1 cellular context compared by ENCODE assay signal in genomic region chr6:6678811-6679210, GRCh38.
TF ChIP-seq lines count a peak whose summit lies in the region.

No MANE protein-coding gene starts in this region.

TF ChIP-seq in WTC11, 78 proteins besides CTCF, POLR2A, EP300 and RAD21 (continued from another document):
- TF ChIP-seq, protein P1, sequence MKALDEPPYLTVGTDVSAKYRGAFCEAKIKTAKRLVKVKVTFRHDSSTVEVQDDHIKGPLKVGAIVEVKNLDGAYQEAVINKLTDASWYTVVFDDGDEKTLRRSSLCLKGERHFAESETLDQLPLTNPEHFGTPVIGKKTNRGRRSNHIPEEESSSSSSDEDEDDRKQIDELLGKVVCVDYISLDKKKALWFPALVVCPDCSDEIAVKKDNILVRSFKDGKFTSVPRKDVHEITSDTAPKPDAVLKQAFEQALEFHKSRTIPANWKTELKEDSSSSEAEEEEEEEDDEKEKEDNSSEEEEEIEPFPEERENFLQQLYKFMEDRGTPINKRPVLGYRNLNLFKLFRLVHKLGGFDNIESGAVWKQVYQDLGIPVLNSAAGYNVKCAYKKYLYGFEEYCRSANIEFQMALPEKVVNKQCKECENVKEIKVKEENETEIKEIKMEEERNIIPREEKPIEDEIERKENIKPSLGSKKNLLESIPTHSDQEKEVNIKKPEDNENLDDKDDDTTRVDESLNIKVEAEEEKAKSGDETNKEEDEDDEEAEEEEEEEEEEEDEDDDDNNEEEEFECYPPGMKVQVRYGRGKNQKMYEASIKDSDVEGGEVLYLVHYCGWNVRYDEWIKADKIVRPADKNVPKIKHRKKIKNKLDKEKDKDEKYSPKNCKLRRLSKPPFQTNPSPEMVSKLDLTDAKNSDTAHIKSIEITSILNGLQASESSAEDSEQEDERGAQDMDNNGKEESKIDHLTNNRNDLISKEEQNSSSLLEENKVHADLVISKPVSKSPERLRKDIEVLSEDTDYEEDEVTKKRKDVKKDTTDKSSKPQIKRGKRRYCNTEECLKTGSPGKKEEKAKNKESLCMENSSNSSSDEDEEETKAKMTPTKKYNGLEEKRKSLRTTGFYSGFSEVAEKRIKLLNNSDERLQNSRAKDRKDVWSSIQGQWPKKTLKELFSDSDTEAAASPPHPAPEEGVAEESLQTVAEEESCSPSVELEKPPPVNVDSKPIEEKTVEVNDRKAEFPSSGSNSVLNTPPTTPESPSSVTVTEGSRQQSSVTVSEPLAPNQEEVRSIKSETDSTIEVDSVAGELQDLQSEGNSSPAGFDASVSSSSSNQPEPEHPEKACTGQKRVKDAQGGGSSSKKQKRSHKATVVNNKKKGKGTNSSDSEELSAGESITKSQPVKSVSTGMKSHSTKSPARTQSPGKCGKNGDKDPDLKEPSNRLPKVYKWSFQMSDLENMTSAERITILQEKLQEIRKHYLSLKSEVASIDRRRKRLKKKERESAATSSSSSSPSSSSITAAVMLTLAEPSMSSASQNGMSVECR (CRISPR knock-in tag; IDR thresholded peaks at IDR 0.05; ENCODE audit: borderline replicate concordance) = no peak
- TF ChIP-seq GABPB1 (CRISPR knock-in tag; IDR thresholded peaks at IDR 0.05) = no peak
- TF ChIP-seq ZNF138 (CRISPR knock-in tag; conservative IDR thresholded peaks at IDR 0.05) = no peak
- TF ChIP-seq NR2C2 (CRISPR knock-in tag; IDR thresholded peaks at IDR 0.05) = no peak
